Comparison of ENCODE assay signal across 1 cellular context in genomic region chr19:2478756-2479555, GRCh38.
TF ChIP-seq lines count a peak whose summit lies in the region.

No MANE protein-coding gene starts in this region.

TF ChIP-seq in A549, 52 proteins besides CTCF, POLR2A, EP300 and RAD21 (continued from another document):
- no peak for TF ChIP-seq HDAC2 (IDR thresholded peaks at IDR 0.05)
- TF ChIP-seq NFE2L2 (conservative IDR thresholded peaks at IDR 0.05; ENCODE audit: low read length), result no peak
- TF ChIP-seq ATOH8 (CRISPR knock-in tag; IDR thresholded peaks at IDR 0.05; ENCODE audit: low read depth), result no peak
- TF ChIP-seq SMC3 (IDR thresholded peaks at IDR 0.05), result no peak; the same call in none of the 3 replicates
